In the genomic region with DNA sequence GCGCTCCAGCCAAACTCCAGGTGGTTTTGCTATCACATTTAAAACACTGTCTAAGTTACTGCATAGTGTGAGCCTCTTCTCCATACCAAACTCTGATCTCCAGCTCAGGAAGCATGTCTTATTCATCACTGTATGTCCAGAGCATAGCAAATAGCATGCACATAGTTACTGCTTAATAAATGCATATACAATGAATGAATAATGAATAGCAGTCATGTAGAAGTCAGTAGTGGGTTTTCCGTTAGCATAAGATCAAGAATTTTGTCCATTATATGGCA, we compare ENCODE assay signal across 1 cellular context.
TF ChIP-seq lines count a peak whose summit lies in the region.

No MANE protein-coding gene starts in this region.

TF ChIP-seq in endothelial cell of umbilical vein, 7 proteins besides CTCF, POLR2A, EP300 and RAD21 (continued from another document):
- TF ChIP-seq, protein P1, sequence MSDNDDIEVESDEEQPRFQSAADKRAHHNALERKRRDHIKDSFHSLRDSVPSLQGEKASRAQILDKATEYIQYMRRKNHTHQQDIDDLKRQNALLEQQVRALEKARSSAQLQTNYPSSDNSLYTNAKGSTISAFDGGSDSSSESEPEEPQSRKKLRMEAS (IDR thresholded peaks at IDR 0.05; ENCODE audit: insufficient read depth, insufficient read length): no peak
- TF ChIP-seq EZH2 (IDR thresholded peaks at IDR 0.05; ENCODE audit: borderline replicate concordance, low read depth, low read length, severe bottlenecking) (no peak), JUN (IDR thresholded peaks at IDR 0.05; ENCODE audit: borderline replicate concordance, insufficient read depth, insufficient read length, low read depth) (no peak), POLR2AphosphoS5 (IDR thresholded peaks at IDR 0.05; ENCODE audit: insufficient read depth, low read depth, low read length) (no peak)
